Comparison of ENCODE assay signal across 21 cellular contexts in genomic region chr4:182831376-182831775, GRCh38.
DNase-seq lines count a peak whose midpoint lies in the region; ATAC-seq and TF ChIP-seq lines count a peak whose summit lies in the region.
"Had no signal": no experiment of that assay in that cellular context is flagged by ENCODE, and none has a peak within 500 bp of the region (broad histone marks: within the 10 kb centered on the region; RNA-seq: fewer than 3 reads in every experiment).

No MANE protein-coding gene starts in this region.

- H3K9me3 ChIP-seq in gastroesophageal sphincter = no peaks in the 10 kb centered on the region
- no peaks in the 10 kb centered on the region for H3K9me3 ChIP-seq in sigmoid colon
- H3K9me3 ChIP-seq: SK-N-SH had no signal

- no peak overlapping the region for H3K27ac ChIP-seq in gastroesophageal sphincter
- H3K27ac ChIP-seq in sigmoid colon = no peak overlapping the region
- H3K27ac ChIP-seq: KMS-11, RWPE1 had no signal

- ATAC-seq in GM19395 (IDR thresholded peaks at IDR 0.05; ENCODE audit: unreplicated experiment) = peak; percentile 34
- peak; percentile 45 for ATAC-seq in HG02642 (IDR thresholded peaks at IDR 0.05; ENCODE audit: poor library complexity, unreplicated experiment)
- ATAC-seq in HG03378 (IDR thresholded peaks at IDR 0.05; ENCODE audit: unreplicated experiment) = peak; percentile 45
- no peak for ATAC-seq in gastroesophageal sphincter

- 69 to 93% methylated on average over 3 of the region's 3 CpGs for WGBS in gastroesophageal sphincter (ENCODE audit: low coverage in 1 of 2), 2 donors
- 55 to 77% methylated on average over 3 of the region's 3 CpGs for WGBS in sigmoid colon, 2 donors

- TF ChIP-seq EP300 in gastroesophageal sphincter (IDR thresholded peaks at IDR 0.05) = no peak
- no peak for TF ChIP-seq EP300 in sigmoid colon (IDR thresholded peaks at IDR 0.05)

- H3K27me3 ChIP-seq in gastroesophageal sphincter (peaks cover 17% of the 10 kb centered on the region), sigmoid colon (peaks cover 0 to 10% (median 0%) of the 10 kb centered on the region in 3 donors)

- TF ChIP-seq POLR2A in gastroesophageal sphincter (IDR thresholded peaks at IDR 0.05) (no peak), sigmoid colon (IDR thresholded peaks at IDR 0.05) (no peak)

- DNase-seq in DMS114 treated with DMSO at 0.1 percent for 48 hours (lab: John Stamatoyannopoulos, UW; ENCODE audit: unreplicated experiment) = no peak
- no peak for DNase-seq in stimulated activated CD4-positive, alpha-beta T cell treated with anti-CD3 and anti-CD28 coated beads, Interleukin-2, amount 100 ng/mL, for 24 hours
- no peak for DNase-seq in sigmoid colon
- DNase-seq: CD4-positive, CD25-positive, alpha-beta regulatory T cell; DMS79; IMR-90; NCI-H1092 treated with DMSO at 0.1 percent for 48 hours; NCI-H1436 treated with DMSO at 0.1 percent for 48 hours; NCI-H2029; NCI-H226; NCI-H510A treated with DMSO at 0.1 percent for 48 hours; NCI-H748 treated with DMSO at 0.1 percent for 48 hours; SHP77 treated with DMSO at 0.1 percent for 48 hours; SK-N-SH; T-helper 2 cell had no signal

- H3K4me1 ChIP-seq in gastroesophageal sphincter (no peaks in the 10 kb centered on the region), sigmoid colon (no peaks in the 10 kb centered on the region)

- no peak overlapping the region for H3K4me3 ChIP-seq in gastroesophageal sphincter
- H3K4me3 ChIP-seq in sigmoid colon = no peak overlapping the region

- intact Hi-C loops in sigmoid colon (cut with DNase I) = no loop called here

- H3K36me3 ChIP-seq in gastroesophageal sphincter (no peaks in the 10 kb centered on the region), sigmoid colon (no peaks in the 10 kb centered on the region)

- TF ChIP-seq CTCF in gastroesophageal sphincter (IDR thresholded peaks at IDR 0.05) = no peak
- no peak for TF ChIP-seq CTCF in sigmoid colon (IDR thresholded peaks at IDR 0.05)
